Comparison of ENCODE assay signal across 8 cellular contexts in the genomic region with DNA sequence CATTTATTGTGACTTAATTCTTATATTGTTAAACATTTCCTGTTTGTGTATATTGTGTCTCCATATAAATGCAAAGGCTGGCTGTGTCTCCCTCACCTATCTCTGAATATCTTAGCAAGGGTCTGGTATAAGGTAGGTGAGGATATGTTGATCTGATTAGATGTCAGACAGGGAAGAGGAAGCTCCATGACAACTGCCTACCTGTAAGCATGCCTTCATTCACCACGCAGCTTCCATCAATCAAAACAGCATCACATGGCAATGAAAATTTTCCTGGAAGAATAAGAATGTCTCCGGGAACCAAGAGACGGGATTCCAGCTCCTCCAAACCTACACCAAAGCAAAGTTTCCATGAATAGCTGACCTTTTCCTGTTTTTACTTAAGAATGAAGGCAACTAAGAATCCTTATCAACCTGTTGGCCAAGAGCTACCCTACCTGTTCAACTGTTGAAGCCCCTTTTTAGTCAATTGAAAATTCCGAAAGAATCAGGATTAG. TPM values are rescaled to one million over a fixed set of nuclear protein-coding genes. Genes with fewer than 3 reads are reported as not detected.
"Had no signal": no experiment of that assay in that cellular context is flagged by ENCODE, and none has a peak within 500 bp of the region (broad histone marks: within the 10 kb centered on the region; RNA-seq: fewer than 3 reads in every experiment).

No MANE protein-coding gene starts in this region.

- H3K27ac ChIP-seq: HL-60 had no signal

- H3K36me3 Mint-ChIP-seq: IgD-negative memory B cell had no signal

- DNase-seq: IMR-90, KBM-7 had no signal

- ATAC-seq: HepG2, K562 had no signal

- H3K4me3 Mint-ChIP-seq: IgD-negative memory B cell had no signal

- H3K4me1 Mint-ChIP-seq: IgD-negative memory B cell had no signal

- H3K4me3 ChIP-seq: K562 had no signal

RNA-seq across cellular contexts. Expression of a gene that starts 34.8 kb away (rescaled TPM):
- total RNA-seq: HepG2, HT-29, HT1080, IMR-90, K562 had no signal
- polyA plus RNA-seq: HepG2, IgD-negative memory B cell, IMR-90, K562 had no signal
